ENCODE assay signal across 8 cellular contexts in the genomic region with DNA sequence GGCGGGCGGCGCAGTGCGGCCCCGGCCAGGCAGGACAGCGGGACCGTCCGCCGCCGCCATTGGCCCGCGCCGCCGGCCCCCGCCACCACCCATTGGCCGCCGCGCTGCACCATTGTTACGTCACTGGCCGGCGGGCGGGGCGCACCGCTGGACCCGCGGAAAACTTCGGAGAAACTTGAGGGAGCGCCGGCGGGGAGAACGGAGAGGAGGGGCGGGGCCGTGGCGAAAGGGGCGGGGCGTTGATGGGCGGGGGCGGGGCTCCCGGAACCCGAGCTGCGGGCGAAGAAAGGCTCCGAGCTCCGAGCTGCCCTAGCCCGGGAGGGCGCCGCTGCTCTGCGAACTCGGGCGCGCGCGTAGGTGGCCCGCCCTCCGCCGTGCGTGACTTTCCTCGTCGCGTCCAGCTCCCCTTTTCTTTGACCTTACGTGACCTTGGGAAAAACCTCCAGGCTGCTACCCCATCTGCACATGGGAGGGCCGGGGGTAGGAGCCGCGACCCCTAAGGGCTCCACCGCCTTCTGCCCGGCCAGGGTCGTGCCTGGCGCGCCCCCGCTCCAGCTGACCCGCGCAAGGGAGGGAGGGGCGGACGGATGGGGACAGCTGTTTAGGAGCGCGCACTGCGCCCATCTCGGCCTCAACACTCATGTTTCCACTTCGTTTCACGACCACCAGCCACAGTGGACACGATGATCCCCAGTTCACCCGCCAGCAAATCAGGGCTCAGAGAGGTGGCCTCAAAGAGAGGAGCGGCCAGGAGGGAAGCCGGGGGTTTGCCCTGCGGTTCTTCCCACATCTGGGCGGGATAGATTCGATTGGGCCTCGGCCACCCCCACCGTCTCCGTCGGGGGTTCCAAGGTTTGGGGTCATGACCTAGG. TPM values are rescaled to one million over a fixed set of nuclear protein-coding genes. Genes with fewer than 3 reads are reported as not detected.
A peak's percentile ranks its signal among the peaks of the same experiment; 100 is the strongest.
DNase-seq lines count a peak whose midpoint lies in the region; ATAC-seq and TF ChIP-seq lines count a peak whose summit lies in the region.

TSS of gene ANKRD9 (minus strand) at position 33 of the 872 bp plus-strand sequence. CDS start 1,887 bp downstream, outside the sequence.

- DNase-seq in BJ (ENCODE audit: low read depth), result peak; percentile 37
- DNase-seq in NCI-H82 treated with DMSO at 0.1 percent for 48 hours (lab: John Stamatoyannopoulos, UW; ENCODE audit: unreplicated experiment), result peak; percentile 72
- DNase-seq in activated CD8-positive, alpha-beta memory T cell treated with anti-CD3 and anti-CD28 coated beads for 1 hour (ENCODE audit: extremely low read depth in 1 of 2, low read depth in 1 of 2), result peak; percentile 71 to 73
- peak; percentile 96 for DNase-seq in lower lobe of right lung
- peak; percentile 85 to 91 for DNase-seq in stimulated activated CD4-positive, alpha-beta T cell treated with anti-CD3 and anti-CD28 coated beads, Interleukin-4, amount 100 ng/mL, for 4 hours

- peaks cover 33% of the 10 kb centered on the region for H3K4me1 ChIP-seq in ectodermal cell (ENCODE audit: control insufficient read depth, insufficient read depth, low read length)
- H3K4me1 ChIP-seq in lower lobe of right lung, result peaks cover 16% of the 10 kb centered on the region

- POLR2A ChIA-PET in BJ (lab: Charles Lee), result interaction anchor here (0.9 kb wide), 1 partner anchor 10 kb away, joined by 5 read pairs; no protein-coding TSS in a partner anchor

- peak within 1 kb of the TSS; percentile 53 for H3K27ac ChIP-seq in ectodermal cell (ENCODE audit: insufficient read depth, low read depth, low read length, poor library complexity, severe bottlenecking)
- peak within 1 kb of the TSS; percentile 80 for H3K27ac ChIP-seq in lower lobe of right lung

- no peaks in the 10 kb centered on the region for H3K27me3 ChIP-seq in BJ (ENCODE audit: control insufficient read depth, insufficient read depth, low read length)
- H3K27me3 ChIP-seq in ectodermal cell (ENCODE audit: control insufficient read depth, insufficient read depth, low read length, poor library complexity, severe bottlenecking), result no peaks in the 10 kb centered on the region
- no peaks in the 10 kb centered on the region for H3K27me3 ChIP-seq in lower lobe of right lung (ENCODE audit: low read depth)

- 1% methylated on average over 91 of the region's 91 CpGs for WGBS in ectodermal cell, 2 experiments

- H3K9me3 ChIP-seq in ectodermal cell (ENCODE audit: control insufficient read depth, low read length) (no peaks in the 10 kb centered on the region), lower lobe of right lung (no peaks in the 10 kb centered on the region)

- TF ChIP-seq CTCF in BJ (IDR thresholded peaks at IDR 0.05; ENCODE audit: insufficient read depth, low read depth, low read length) (no peak), lower lobe of right lung (IDR thresholded peaks at IDR 0.05) (no peak)

- CTCF ChIA-PET in BJ (lab: Yijun Ruan, JAX), result interaction anchor here (0.6 to 1.2 kb wide), 3 partner anchors 9 to 37 kb away, joined by 3 read pairs; no protein-coding TSS in a partner anchor

- H3K36me3 ChIP-seq in BJ (ENCODE audit: control insufficient read depth, insufficient read depth, low read length) (no peaks in the 10 kb centered on the region), ectodermal cell (ENCODE audit: control insufficient read depth, insufficient read depth, low read length) (no peaks in the 10 kb centered on the region), lower lobe of right lung (no peaks in the 10 kb centered on the region)

- peak within 1 kb of the TSS; percentile 75 for H3K4me3 ChIP-seq in BJ (ENCODE audit: low read depth, low read length)
- peak within 1 kb of the TSS; percentile 64 for H3K4me3 ChIP-seq in ectodermal cell (ENCODE audit: insufficient read depth, low read depth, low read length)
- H3K4me3 ChIP-seq in lower lobe of right lung, result peak within 1 kb of the TSS; percentile 73

- ATAC-seq in GM19395 (IDR thresholded peaks at IDR 0.05; ENCODE audit: unreplicated experiment) (peak; percentile 78), HG03521 (IDR thresholded peaks at IDR 0.05; ENCODE audit: unreplicated experiment) (peak; percentile 83), lower lobe of right lung (peak; percentile 92 to 93)

- intact Hi-C loops in lower lobe of right lung (cut with DNase I), result no loop called here

RNA-seq across cellular contexts. Expression of gene ANKRD9, which starts in this region (rescaled TPM):
- 5.5 and 9.1 TPM in 2 replicates for polyA plus RNA-seq in BJ (2011; rRNA removed)
- 2.6 and 4.4 TPM in 2 replicates for polyA minus RNA-seq in BJ (2011; rRNA and poly(A)+ RNA removed)
- 19.2 TPM for polyA plus RNA-seq in ectodermal cell (2013, experiment 1 of 4)
- polyA plus RNA-seq in ectodermal cell (2013, experiment 2 of 4), result 17.4 TPM
- polyA plus RNA-seq in ectodermal cell (2013, experiment 3 of 4), result 25.3 TPM
- polyA plus RNA-seq in ectodermal cell (2013, experiment 4 of 4), result 24.4 TPM
- 19.5 TPM for total RNA-seq in lower lobe of right lung

Comparison
In these comparisons a context has a peak if more than half of its experiments do, and no peak if none do; other contexts are left out.
1. Peak in every context shown above with its lines: DNase-seq, ATAC-seq, H3K4me3 ChIP-seq and H3K27ac ChIP-seq.
2. DNase-seq: peak in every context shown above with its lines; median percentile 96 in lower lobe of right lung; 88 in stimulated activated CD4-positive, alpha-beta T cell treated with anti-CD3 and anti-CD28 coated beads, Interleukin-4, amount 100 ng/mL, for 4 hours; 72 in NCI-H82 treated with DMSO at 0.1 percent for 48 hours; 72 in activated CD8-positive, alpha-beta memory T cell treated with anti-CD3 and anti-CD28 coated beads for 1 hour; 37 in BJ.